In genomic region chr20:8144282-8145245, GRCh38 we compare ENCODE assay signal across 11 cellular contexts. TPM values are rescaled to one million over a fixed set of nuclear protein-coding genes. Genes with fewer than 3 reads are reported as not detected.
DNase-seq lines count a peak whose midpoint lies in the region; ATAC-seq and TF ChIP-seq lines count a peak whose summit lies in the region.
"Had no signal": no experiment of that assay in that cellular context is flagged by ENCODE, and none has a peak within 500 bp of the region (broad histone marks: within the 10 kb centered on the region; RNA-seq: fewer than 3 reads in every experiment).

No MANE protein-coding gene starts in this region.

- H3K9ac ChIP-seq in DND-41 (ENCODE audit: low read depth, low read length), result peak overlapping the region; percentile 52
- H3K9ac ChIP-seq in MM.1S (ENCODE audit: low read length), result no peak overlapping the region

- peak overlapping the region; percentile 27 for H2AFZ ChIP-seq in DND-41 (ENCODE audit: low read depth, low read length)
- H2AFZ ChIP-seq in MM.1S (ENCODE audit: low read length), result no peak overlapping the region

- POLR2A ChIA-PET in MCF 10A (lab: Yijun Ruan, JAX), result interaction anchor here (1.0 to 1.1 kb wide), 2 partner anchors 9 to 10 kb away, joined by 3 read pairs; no protein-coding TSS in a partner anchor

- peak overlapping the region; percentile 91 for H3K27ac ChIP-seq in DND-41 (ENCODE audit: low read length)
- H3K27ac ChIP-seq in MM.1S (ENCODE audit: low read length), result no peak overlapping the region

- H3K27me3 Mint-ChIP-seq in MCF 10A (ENCODE audit: insufficient read depth, unreplicated experiment), result no peaks in the 10 kb centered on the region

- H3K36me3 ChIP-seq in DND-41 (ENCODE audit: insufficient read depth, low read length), result peaks cover 9% of the 10 kb centered on the region; the same call in 1 of the 2 replicates
- no peaks in the 10 kb centered on the region for H3K36me3 ChIP-seq in MM.1S (replicated peaks; ENCODE audit: insufficient read depth, low read length)

- no peaks in the 10 kb centered on the region for H3K36me3 Mint-ChIP-seq in MCF 10A (ENCODE audit: insufficient read depth, unreplicated experiment)

- H3K9me2 ChIP-seq in MM.1S (replicated peaks; ENCODE audit: insufficient read depth, low read length), result no peaks in the 10 kb centered on the region

- no peaks in the 10 kb centered on the region for H3F3A ChIP-seq in MM.1S (ENCODE audit: insufficient read depth, low read length)

- BruUV-seq in MCF 10A (replicated peaks; lab: Mats Ljungman, UMichigan), result no TSS peak

- H3K27ac Mint-ChIP-seq in MCF 10A (ENCODE audit: low read depth, unreplicated experiment), result peak overlapping the region; percentile 36
- H3K27ac Mint-ChIP-seq: activated T-cell treated with anti-CD3 and anti-CD28 coated beads, Interleukin-2, amount 50 U/mL, for 72 hours; nephron progenitor cell had no signal

- H3K4me3 Mint-ChIP-seq in MCF 10A (ENCODE audit: unreplicated experiment), result no peak overlapping the region
- H3K4me3 Mint-ChIP-seq: nephron progenitor cell had no signal

- H3K4me3 ChIP-seq in DND-41 (ENCODE audit: low read depth in 1 of 2, low read length in 2 of 2) (peak overlapping the region in 1 of 2 experiments; percentile 25; a peak in 2 of 4 replicates), MM.1S (ENCODE audit: low read length) (no peak overlapping the region)

- H3K79me2 ChIP-seq in DND-41 (ENCODE audit: insufficient read depth, low read length) (peaks cover 99% of the 10 kb centered on the region), MM.1S (ENCODE audit: low read length) (no peaks in the 10 kb centered on the region)

- H4K20me1 ChIP-seq in DND-41 (ENCODE audit: insufficient read depth, low read length) (no peaks in the 10 kb centered on the region), MM.1S (ENCODE audit: insufficient read depth, low read length) (no peaks in the 10 kb centered on the region)

- H3K9me3 ChIP-seq in DND-41 (ENCODE audit: insufficient read depth, low read length, severe bottlenecking) (no peaks in the 10 kb centered on the region), MM.1S (replicated peaks; ENCODE audit: insufficient read depth, low read length) (no peaks in the 10 kb centered on the region)

- ATAC-seq in DND-41 (ENCODE audit: insufficient read depth, low read depth) (peak; percentile 93), HG02759 (IDR thresholded peaks at IDR 0.05; ENCODE audit: unreplicated experiment) (no peak), HG02763 (IDR thresholded peaks at IDR 0.05; ENCODE audit: unreplicated experiment) (no peak)

- no peaks in the 10 kb centered on the region for H3K9me3 Mint-ChIP-seq in MCF 10A (ENCODE audit: unreplicated experiment)
- H3K9me3 Mint-ChIP-seq: activated T-cell treated with anti-CD3 and anti-CD28 coated beads, Interleukin-2, amount 50 U/mL, for 72 hours; nephron progenitor cell had no signal

- TF ChIP-seq CTCF in DND-41 (IDR thresholded peaks at IDR 0.05; ENCODE audit: borderline replicate concordance, extremely low read depth, low read length, poor library complexity, severe bottlenecking) (peak; percentile 2), MCF 10A (IDR thresholded peaks at IDR 0.05; ENCODE audit: unreplicated experiment) (no peak), MM.1S (IDR thresholded peaks at IDR 0.05; ENCODE audit: low read length) (no peak)

- CTCF ChIA-PET in MCF 10A (lab: Yijun Ruan, JAX), result interaction anchor here (1.0 kb wide), 1 partner anchor 577 kb away, joined by 3 read pairs; no protein-coding TSS in a partner anchor

- intact Hi-C loops in MCF 10A (cut with micrococcal nuclease), result no loop called here

- H3K4me2 ChIP-seq in DND-41 (ENCODE audit: insufficient read depth, low read length), result peak overlapping the region; percentile 57
- H3K4me2 ChIP-seq in MM.1S (ENCODE audit: low read depth, low read length), result no peak overlapping the region

- peaks cover 20% of the 10 kb centered on the region for H3K4me1 Mint-ChIP-seq in MCF 10A (ENCODE audit: insufficient read depth, unreplicated experiment)
- H3K4me1 Mint-ChIP-seq: nephron progenitor cell had no signal

- H3K4me1 ChIP-seq in DND-41 (ENCODE audit: insufficient read depth, low read length), result peaks cover 73% of the 10 kb centered on the region
- no peaks in the 10 kb centered on the region for H3K4me1 ChIP-seq in MM.1S (ENCODE audit: low read length)

- H3K27me3 ChIP-seq in DND-41 (ENCODE audit: insufficient read depth, low read length, poor library complexity) (no peaks in the 10 kb centered on the region), MM.1S (replicated peaks; ENCODE audit: insufficient read depth, low read length) (no peaks in the 10 kb centered on the region)

- DNase-seq in DND-41 (peak; percentile 81), Kasumi-1 (lab: John Stamatoyannopoulos, UW) (peak; percentile 63 to 68), MCF 10A (ENCODE audit: unreplicated experiment) (peak; percentile 62), lung microvascular endothelial cell (ENCODE audit: low read depth in 2 of 2) (peak; percentile 56 to 63), MM.1S (no peak), mesenteric fat pad (ENCODE audit: low spot score) (no peak)
- DNase-seq: activated T-cell treated with anti-CD3 and anti-CD28 coated beads, Interleukin-2, amount 50 U/mL, for 72 hours; NCI-H1092; nephron progenitor cell had no signal

RNA-seq across cellular contexts. Expression of gene PLCB1, which starts 12.5 kb away (rescaled TPM):
- total RNA-seq in MCF 10A (2022), result 5.9 and 8.2 TPM in 2 replicates
- total RNA-seq in lung microvascular endothelial cell, result 11.8 and 12.3 TPM in 2 replicates
- 16.9 TPM for total RNA-seq in mesenteric fat pad

Comparison
In these comparisons a context has a peak if more than half of its experiments do, and no peak if none do; other contexts are left out.
1. DNase-seq: peak in DND-41 (single experiment), Kasumi-1 (2 of 2), MCF 10A (single experiment) and lung microvascular endothelial cell (2 of 2); none in MM.1S (single experiment) and mesenteric fat pad (single experiment).